Comparison of ENCODE assay signal across 8 cellular contexts in genomic region chrX:102712967-102713677, GRCh38. TPM values are rescaled to one million over a fixed set of nuclear protein-coding genes. Genes with fewer than 3 reads are reported as not detected.
DNase-seq lines count a peak whose midpoint lies in the region; ATAC-seq and TF ChIP-seq lines count a peak whose summit lies in the region.

No MANE protein-coding gene starts in this region.

- no peak overlapping the region for H3K27ac Mint-ChIP-seq in activated T-helper 17 cell treated with anti-CD3 and anti-CD28 coated beads, Interleukin-2, amount 50 U/mL, for 72 hours

- no peaks in the 10 kb centered on the region for H3K36me3 ChIP-seq in mucosa of stomach (ENCODE audit: control insufficient read depth, insufficient read depth, low read length)
- H3K36me3 ChIP-seq in urinary bladder (ENCODE audit: insufficient read depth): no peaks in the 10 kb centered on the region

- no peaks in the 10 kb centered on the region for H3K9me3 Mint-ChIP-seq in activated T-helper 17 cell treated with anti-CD3 and anti-CD28 coated beads, Interleukin-2, amount 50 U/mL, for 72 hours

- peak; percentile 7 for ATAC-seq in activated T-helper 17 cell treated with anti-CD3 and anti-CD28 coated beads, Interleukin-2, amount 50 U/mL, for 72 hours (replicated peaks)
- ATAC-seq in GM21360 (IDR thresholded peaks at IDR 0.05; ENCODE audit: unreplicated experiment): no peak

- DNase-seq in GM12865 (ENCODE audit: low read depth) (no peak), NCI-H146 (lab: John Stamatoyannopoulos, UW) (peak; percentile 43), fibroblast of mammary gland (ENCODE audit: low read depth) (peak; percentile 52), MV-4-11 (lab: John Stamatoyannopoulos, UW) (no peak)

- WGBS in urinary bladder: 2% methylated on average over 27 of the region's 28 CpGs

- no peaks in the 10 kb centered on the region for H3K36me3 Mint-ChIP-seq in activated T-helper 17 cell treated with anti-CD3 and anti-CD28 coated beads, Interleukin-2, amount 50 U/mL, for 72 hours (ENCODE audit: low read depth)

- peak overlapping the region; percentile 76 for H3K9ac ChIP-seq in mucosa of stomach (ENCODE audit: low read length)

- H3K27me3 ChIP-seq in mucosa of stomach (ENCODE audit: control insufficient read depth, insufficient read depth, low read length): no peaks in the 10 kb centered on the region

- H3K4me3 Mint-ChIP-seq in activated T-helper 17 cell treated with anti-CD3 and anti-CD28 coated beads, Interleukin-2, amount 50 U/mL, for 72 hours: peak overlapping the region; percentile 62

- no peaks in the 10 kb centered on the region for H3K9me3 ChIP-seq in mucosa of stomach (ENCODE audit: control insufficient read depth, low read length)

- no peak for TF ChIP-seq CTCF in GM12865 (IDR thresholded peaks at IDR 0.05; ENCODE audit: insufficient read depth, low read depth, low read length, missing control alignments)
- TF ChIP-seq CTCF in fibroblast of mammary gland (conservative IDR thresholded peaks at IDR 0.05; ENCODE audit: control insufficient read depth, insufficient read depth, low read depth, low read length): peak; percentile 60

- peak overlapping the region; percentile 84 for H3K27ac ChIP-seq in urinary bladder (ENCODE audit: low read depth)

- peaks cover 11% of the 10 kb centered on the region for H3K27me3 Mint-ChIP-seq in activated T-helper 17 cell treated with anti-CD3 and anti-CD28 coated beads, Interleukin-2, amount 50 U/mL, for 72 hours

- peaks cover 3% of the 10 kb centered on the region for H3K4me1 Mint-ChIP-seq in activated T-helper 17 cell treated with anti-CD3 and anti-CD28 coated beads, Interleukin-2, amount 50 U/mL, for 72 hours

- H3K4me3 ChIP-seq in GM12865 (ENCODE audit: low read depth, low read length) (peak overlapping the region; percentile 48), fibroblast of mammary gland (ENCODE audit: control insufficient read depth, low read depth, low read length) (peak overlapping the region; percentile 64), mucosa of stomach (ENCODE audit: low read length) (peak overlapping the region; percentile 25), urinary bladder (ENCODE audit: low read depth, low read length) (peak overlapping the region; percentile 64)

- H3K4me1 ChIP-seq in mucosa of stomach (ENCODE audit: control insufficient read depth, insufficient read depth, low read length) (no peaks in the 10 kb centered on the region), urinary bladder (ENCODE audit: insufficient read depth) (no peaks in the 10 kb centered on the region)

RNA-seq across cellular contexts. Expression of gene GPRASP2, which starts 0.9 kb away (rescaled TPM):
- total RNA-seq in activated T-helper 17 cell treated with anti-CD3 and anti-CD28 coated beads, Interleukin-2, amount 50 U/mL, for 72 hours: under 1 TPM; 0.17 to 0.45 TPM
- 44.2 TPM for total RNA-seq in urinary bladder
- 17.7 TPM for polyA plus RNA-seq in urinary bladder

RNA-seq across cellular contexts. Expression of gene GPRASP3, which starts 7.4 kb away (rescaled TPM):
- 1 to 10 TPM; 2.6 to 3.1 TPM for total RNA-seq in activated T-helper 17 cell treated with anti-CD3 and anti-CD28 coated beads, Interleukin-2, amount 50 U/mL, for 72 hours
- total RNA-seq in urinary bladder: 14.3 TPM
- polyA plus RNA-seq in urinary bladder: 4.4 TPM

Comparison
In these comparisons a context has a peak if more than half of its experiments do, and no peak if none do; other contexts are left out.
1. DNase-seq: peak in NCI-H146 (single experiment) and fibroblast of mammary gland (single experiment); none in GM12865 (single experiment) and MV-4-11 (single experiment).
2. RNA of gene GPRASP2, which starts 0.9 kb away (total RNA-seq): 44.2 TPM in urinary bladder (single experiment); 0.17 to 0.45 TPM in activated T-helper 17 cell treated with anti-CD3 and anti-CD28 coated beads, Interleukin-2, amount 50 U/mL, for 72 hours; every median in the first group is over 10 times any median in the second.
3. Peak in every context shown above with its lines, with median percentiles within 50 percentile points of each other: H3K4me3 ChIP-seq.